Comparison of ENCODE assay signal across 8 cellular contexts in the genomic region with DNA sequence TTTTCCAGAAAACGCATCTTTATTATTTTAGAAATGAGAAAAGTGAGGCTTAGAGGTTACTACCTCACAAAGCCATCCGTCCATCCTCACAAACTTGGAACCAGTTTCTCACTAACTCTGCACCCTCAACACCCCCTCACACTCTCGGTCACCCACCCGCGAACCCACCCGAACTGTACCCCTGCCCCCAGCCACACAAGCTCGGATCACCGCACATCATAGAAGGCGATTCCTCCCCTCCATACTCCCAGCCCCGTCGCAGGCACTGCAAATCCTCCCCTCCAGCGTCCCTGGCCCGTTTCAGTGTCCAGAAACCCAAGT. TPM values are rescaled to one million over a fixed set of nuclear protein-coding genes. Genes with fewer than 3 reads are reported as not detected.
DNase-seq lines count a peak whose midpoint lies in the region; ATAC-seq and TF ChIP-seq lines count a peak whose summit lies in the region.

No MANE protein-coding gene starts in this region.

- peaks cover 0 to 54% (median 0%) of the 10 kb centered on the region in 3 donors for H3K9me3 ChIP-seq in gastroesophageal sphincter

- WGBS in gastroesophageal sphincter (ENCODE audit: low coverage in 1 of 2), 2 donors = 1 to 3% methylated on average over 6 to 9 of the region's 13 CpGs

- H3K27me3 ChIP-seq in H7 (ENCODE audit: control insufficient read depth, insufficient read depth, low read length) (no peaks in the 10 kb centered on the region), gastroesophageal sphincter (no peaks in the 10 kb centered on the region)

- H3K27ac ChIP-seq in VCaP (peak overlapping the region; percentile 90), gastroesophageal sphincter (peak overlapping the region; percentile 51 to 93 (median 92)), skin epidermis (peak overlapping the region in 20 of 21 experiments; percentile 76 to 93 (median 88))

- DNase-seq in H7 = no peak
- DNase-seq in GM13976 (ENCODE audit: low spot score) = no peak
- DNase-seq in NCI-H1930 (lab: John Stamatoyannopoulos, UW) = no peak
- no peak for DNase-seq in NCI-H2227 treated with DMSO at 0.1 percent for 48 hours (lab: John Stamatoyannopoulos, UW)

- TF ChIP-seq POLR2A in gastroesophageal sphincter (IDR thresholded peaks at IDR 0.05) = no peak

- ATAC-seq in gastroesophageal sphincter = peak; percentile 1
- ATAC-seq in HG03175 (IDR thresholded peaks at IDR 0.05; ENCODE audit: unreplicated experiment) = no peak

- no peak for TF ChIP-seq EP300 in gastroesophageal sphincter (IDR thresholded peaks at IDR 0.05)

- in situ Hi-C loops in GM13976 (cut with MboI; ENCODE audit: low sequenced_read_pairs, unreplicated experiment) = no loop called here

- peak overlapping the region; percentile 76 for H3K4me3 ChIP-seq in H7 (ENCODE audit: insufficient read depth, low read depth, low read length)
- H3K4me3 ChIP-seq in gastroesophageal sphincter = peak overlapping the region; percentile 56 to 66
- peak overlapping the region; percentile 35 to 80 (median 65) for H3K4me3 ChIP-seq in skin epidermis

- H3K36me3 ChIP-seq in H7 (replicated peaks; ENCODE audit: control insufficient read depth, insufficient read depth, low read length) (peaks cover 6% of the 10 kb centered on the region), gastroesophageal sphincter (peaks cover 0 to 41% of the 10 kb centered on the region in 2 donors)

- peaks cover 0 to 24% (median 5%) of the 10 kb centered on the region in 3 donors for H3K4me1 ChIP-seq in gastroesophageal sphincter

- TF ChIP-seq CTCF in VCaP (conservative IDR thresholded peaks at IDR 0.05) = no peak
- TF ChIP-seq CTCF in gastroesophageal sphincter (IDR thresholded peaks at IDR 0.05) = no peak
- no peak for TF ChIP-seq CTCF in GM13976 (IDR thresholded peaks at IDR 0.05; ENCODE audit: borderline replicate concordance, control extremely low read depth, extremely low read depth, insufficient read depth, missing control alignments)

RNA-seq across cellular contexts. Expression of gene ZNF260, which starts 0.2 kb away (rescaled TPM):
- 15.8 and 21.5 TPM in 2 replicates for total RNA-seq in H7 (2014; rRNA removed; shearing (Covaris generic))
- 10 to 100 TPM in 1 of 4 donors, 1 to 10 TPM in 3; 6.9 to 13.9 (median 8.4) TPM for total RNA-seq in gastroesophageal sphincter

RNA-seq across cellular contexts. Expression of gene ZNF566, which starts 38.5 kb away (rescaled TPM):
- total RNA-seq in H7 (2014; rRNA removed; shearing (Covaris generic)) = 6.6 and 13.6 TPM in 2 replicates
- total RNA-seq in gastroesophageal sphincter = 10 to 100 TPM; 12.6 to 24.2 (median 19.7) TPM

RNA-seq across cellular contexts. Expression of gene ZNF529, which starts 45.3 kb away (rescaled TPM):
- total RNA-seq in H7 (2014; rRNA removed; shearing (Covaris generic)) = 6.0 and 8.2 TPM in 2 replicates
- 10 to 100 TPM; 13.2 to 25.2 (median 16.2) TPM for total RNA-seq in gastroesophageal sphincter
